Comparison of ENCODE assay signal across 21 cellular contexts in the genomic region with DNA sequence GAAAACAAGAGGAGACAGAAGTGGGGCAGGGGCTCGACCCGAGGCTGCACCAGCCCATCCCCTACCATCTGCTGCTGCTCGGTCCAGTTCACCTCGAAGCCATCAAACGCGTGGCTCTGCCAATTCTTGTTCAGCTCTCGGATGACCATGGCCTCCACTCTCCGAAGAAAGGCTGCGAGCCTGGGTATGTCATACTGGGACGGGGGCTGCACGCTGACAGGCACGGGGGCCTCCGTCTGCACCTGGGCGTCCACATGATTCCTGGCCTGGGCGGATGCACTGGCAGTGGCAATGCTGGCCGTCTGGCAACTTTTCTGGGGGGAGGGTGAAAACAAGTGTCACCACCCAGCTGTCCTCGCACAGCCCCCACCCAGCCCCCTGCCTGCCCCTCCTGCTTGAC.
"Had no signal": no experiment of that assay in that cellular context is flagged by ENCODE, and none has a peak within 500 bp of the region (broad histone marks: within the 10 kb centered on the region; RNA-seq: fewer than 3 reads in every experiment).

No MANE protein-coding gene starts in this region.

- DNase-seq: Kasumi-1, MM.1S, NCI-H1092 treated with DMSO at 0.1 percent for 48 hours, NCI-H1436, NCI-H187, NCI-H2029, NCI-H2081 treated with DMSO at 0.1 percent for 48 hours, NCI-H2171, NCI-H226, NCI-H446, NCI-H510A, NCI-H524 treated with DMSO at 0.1 percent for 48 hours, NCI-H69, NCI-H774, PC-3, SHP77 treated with DMSO at 0.1 percent for 48 hours, SJCRH30, T-helper 1 cell had no signal

- ATAC-seq: Panc1, PC-3, SK-N-SH treated with all-trans-retinoic acid at 6 μM for 48 hours had no signal

- H3K4me3 ChIP-seq: SJCRH30 had no signal

- H3K27me3 ChIP-seq: SJCRH30 had no signal

- H3K9me3 ChIP-seq: SJCRH30 had no signal

- H3K9ac ChIP-seq: KMS-11 had no signal

- H3K4me2 ChIP-seq: KMS-11 had no signal

- H3K27ac ChIP-seq: KMS-11, SJCRH30 had no signal
